13 cellular contexts compared by ENCODE assay signal in genomic region chr1:15339580-15339979, GRCh38.
DNase-seq lines count a peak whose midpoint lies in the region; TF ChIP-seq lines count a peak whose summit lies in the region.
"Had no signal": no experiment of that assay in that cellular context is flagged by ENCODE, and none has a peak within 500 bp of the region (broad histone marks: within the 10 kb centered on the region; RNA-seq: fewer than 3 reads in every experiment).

No MANE protein-coding gene starts in this region.

- H3K27ac Mint-ChIP-seq in immature natural killer cell = peak overlapping the region in 4 of 6 donors; percentile 19 to 77 (median 24)

- no peak overlapping the region for H3K4me3 ChIP-seq in Peyer's patch
- no peak overlapping the region for H3K4me3 ChIP-seq in mucosa of rectum (ENCODE audit: low read length in 2 of 2)
- H3K4me3 ChIP-seq in transverse colon = no peak overlapping the region
- H3K4me3 ChIP-seq: K562 had no signal

- peak in 1 of 3 donors; percentile 52 for DNase-seq in Peyer's patch
- no peak for DNase-seq in immature natural killer cell
- DNase-seq in transverse colon = peak; percentile 44
- no peak for DNase-seq in HEK293T (ENCODE audit: extremely low spot score)
- no peak for DNase-seq in Kasumi-1 (lab: John Stamatoyannopoulos, UW)
- no peak for DNase-seq in RWPE1 (ENCODE audit: low spot score)
- DNase-seq: Caco-2, DMS79 treated with DMSO at 0.1 percent for 48 hours, NCI-H1417 treated with DMSO at 0.1 percent for 48 hours, NCI-H1930, NCI-H2171 had no signal

- H3K27me3 ChIP-seq in Peyer's patch (no peaks in the 10 kb centered on the region), mucosa of rectum (ENCODE audit: control insufficient read depth in 2 of 2, insufficient read depth in 2 of 2, low read length in 2 of 2) (no peaks in the 10 kb centered on the region), transverse colon (no peaks in the 10 kb centered on the region)

- H3K27ac ChIP-seq in Peyer's patch (peak overlapping the region in 3 of 4 donors; percentile 1 to 77 (median 72)), mucosa of rectum (ENCODE audit: low read depth in 2 of 2, low read length in 2 of 2) (peak overlapping the region; percentile 75 to 86), transverse colon (peak overlapping the region; percentile 69 to 87 (median 80)), RWPE1 (no peak overlapping the region)

- H3K9me3 ChIP-seq in Peyer's patch (no peaks in the 10 kb centered on the region), mucosa of rectum (ENCODE audit: control insufficient read depth in 2 of 2, low read length in 2 of 2) (no peaks in the 10 kb centered on the region), transverse colon (no peaks in the 10 kb centered on the region)
- H3K9me3 ChIP-seq: Caco-2 had no signal

- H3K9ac ChIP-seq in mucosa of rectum (ENCODE audit: low read depth in 1 of 2, low read length in 2 of 2) = no peak overlapping the region

- peaks cover 0 to 2% (median 0%) of the 10 kb centered on the region in 6 donors for H3K9me3 Mint-ChIP-seq in immature natural killer cell

- peaks cover 4 to 8% (median 8%) of the 10 kb centered on the region in 3 donors for H3K27me3 Mint-ChIP-seq in immature natural killer cell (ENCODE audit: low read depth in 3 of 3)

- peaks cover 70 to 73% of the 10 kb centered on the region in 2 donors for H3K4me1 Mint-ChIP-seq in immature natural killer cell

- H3K4me1 ChIP-seq in Peyer's patch = peaks cover 0 to 26% (median 0%) of the 10 kb centered on the region in 4 donors
- peaks cover 15 to 38% of the 10 kb centered on the region in 2 donors for H3K4me1 ChIP-seq in mucosa of rectum (ENCODE audit: control insufficient read depth in 2 of 2, insufficient read depth in 2 of 2, low read length in 2 of 2)
- peaks cover 10 to 72% (median 30%) of the 10 kb centered on the region in 4 donors for H3K4me1 ChIP-seq in transverse colon
- H3K4me1 ChIP-seq: Caco-2 had no signal

- POLR2A ChIA-PET in HEK293T (lab: Yijun Ruan, JAX) (no interaction called here), RWPE1 (lab: Yijun Ruan, JAX; ENCODE audit: low non-redundant PET) (no interaction called here)

- TF ChIP-seq EP300 in transverse colon (IDR thresholded peaks at IDR 0.05; ENCODE audit: low read depth) = no peak

- TF ChIP-seq CTCF in Peyer's patch (IDR thresholded peaks at IDR 0.05) (peak in 1 of 6 experiments; percentile 1), transverse colon (IDR thresholded peaks at IDR 0.05) (no peak), RWPE1 (conservative IDR thresholded peaks at IDR 0.05; ENCODE audit: low read depth) (no peak)

- in situ Hi-C loops in transverse colon (cut with MboI; ENCODE audit: low pct_ligation_motif_present in 1 of 4, low pct_unique_long_range_greater_than_20kb in 1 of 4, low sequenced_read_pairs in 3 of 4) = loop anchor here in 2 of 4 donors (5.0 to 10.0 kb wide), 2 partner anchors 88 to 95 kb away; partner anchors contain the start of gene CTRC (in 1 of the 2)

- TF ChIP-seq POLR2A in Peyer's patch (IDR thresholded peaks at IDR 0.05) = no peak
- no peak for TF ChIP-seq POLR2A in transverse colon (IDR thresholded peaks at IDR 0.05)

- intact Hi-C loops in transverse colon (cut with DNase I; ENCODE audit: low total_unique reads) = no loop called here

- H3K36me3 Mint-ChIP-seq in immature natural killer cell = no peaks in the 10 kb centered on the region

- H3K4me3 Mint-ChIP-seq in immature natural killer cell = peak overlapping the region in 1 of 5 donors; percentile 49

- H3K36me3 ChIP-seq in Peyer's patch (no peaks in the 10 kb centered on the region), mucosa of rectum (ENCODE audit: control insufficient read depth in 2 of 2, insufficient read depth in 2 of 2, low read length in 2 of 2) (no peaks in the 10 kb centered on the region), transverse colon (no peaks in the 10 kb centered on the region)

- 52 to 56% methylated on average over 4 to 5 of the region's 5 CpGs for WGBS in transverse colon (ENCODE audit: low coverage in 1 of 2), 2 donors

- CTCF ChIA-PET in HEK293T (lab: Yijun Ruan, JAX) (no interaction called here), RWPE1 (lab: Yijun Ruan, JAX) (interaction anchor here (0.6 to 1.0 kb wide), 2 partner anchors 16 kb away, joined by 4 read pairs; no protein-coding TSS in a partner anchor)

TF ChIP-seq in HEK293T, 16 proteins besides CTCF, POLR2A, EP300 and RAD21:
- no peak for TF ChIP-seq LEF1 (IDR thresholded peaks at IDR 0.05; ENCODE audit: borderline replicate concordance)
- TF ChIP-seq FOXM1 (IDR thresholded peaks at IDR 0.05; ENCODE audit: borderline replicate concordance) = no peak
- TF ChIP-seq ELF4 (IDR thresholded peaks at IDR 0.05) = no peak
- TF ChIP-seq BHLHE40 (IDR thresholded peaks at IDR 0.05; ENCODE audit: borderline replicate concordance) = no peak
- no peak for TF ChIP-seq L3MBTL2 (conservative IDR thresholded peaks at IDR 0.05)
- TF ChIP-seq FOXK2 (IDR thresholded peaks at IDR 0.05) = no peak
- no peak for TF ChIP-seq ZNF384 (IDR thresholded peaks at IDR 0.05)
- TF ChIP-seq SP1 (IDR thresholded peaks at IDR 0.05) = no peak
- no peak for TF ChIP-seq FOXA1 (IDR thresholded peaks at IDR 0.05)
- no peak for TF ChIP-seq CTBP1 (IDR thresholded peaks at IDR 0.05; ENCODE audit: borderline replicate concordance)
- no peak for TF ChIP-seq HDGF (IDR thresholded peaks at IDR 0.05; ENCODE audit: borderline replicate concordance)
- TF ChIP-seq SUZ12 (IDR thresholded peaks at IDR 0.05) = no peak
- no peak for TF ChIP-seq ARNT (IDR thresholded peaks at IDR 0.05)
- TF ChIP-seq NFRKB (IDR thresholded peaks at IDR 0.05) = no peak
- no peak for TF ChIP-seq TARDBP (IDR thresholded peaks at IDR 0.05)
- no peak for TF ChIP-seq PKNOX1 (IDR thresholded peaks at IDR 0.05)
